Comparison of ENCODE assay signal across 12 cellular contexts in the genomic region with DNA sequence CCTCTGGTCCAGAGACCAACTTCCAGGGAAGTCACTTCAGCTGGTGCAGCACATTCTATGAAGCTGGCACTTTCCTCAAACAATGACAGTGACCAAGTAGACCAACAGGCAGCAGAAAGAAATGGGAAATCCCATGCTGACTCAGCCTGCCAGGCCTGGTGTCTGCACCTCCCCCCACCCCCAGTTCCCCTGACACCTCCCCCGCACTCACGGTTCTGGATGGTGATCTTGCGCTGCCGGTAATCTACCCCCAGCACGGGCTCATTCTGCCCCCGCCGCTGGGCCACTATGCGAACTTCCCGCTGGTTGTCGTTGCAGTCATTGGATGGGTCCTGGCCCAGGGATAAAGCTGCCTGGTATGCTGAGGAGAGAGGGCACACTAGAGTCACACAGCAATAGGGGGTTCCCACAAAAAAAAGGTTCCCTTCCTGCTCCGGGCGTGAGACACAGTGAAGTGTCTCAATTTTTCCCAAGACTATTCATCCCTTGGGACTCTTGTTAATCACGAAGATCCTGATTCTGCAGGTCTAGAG. TPM values are rescaled to one million over a fixed set of nuclear protein-coding genes. Genes with fewer than 3 reads are reported as not detected.
A peak's percentile ranks its signal among the peaks of the same experiment; 100 is the strongest.
DNase-seq lines count a peak whose midpoint lies in the region; ATAC-seq and TF ChIP-seq lines count a peak whose summit lies in the region.
"Had no signal": no experiment of that assay in that cellular context is flagged by ENCODE, and none has a peak within 500 bp of the region (broad histone marks: within the 10 kb centered on the region; RNA-seq: fewer than 3 reads in every experiment).

No MANE protein-coding gene starts in this region.

- peak; percentile 28 for TF ChIP-seq POLR2A in GM15510 (IDR thresholded peaks at IDR 0.05; ENCODE audit: borderline replicate concordance, extremely low read depth, insufficient read length)

- DNase-seq in GM20000 (ENCODE audit: low spot score) (peak; percentile 61), islet precursor cell (peak; percentile 82), HK-2 (ENCODE audit: unreplicated experiment) (no peak), RKO (ENCODE audit: low spot score) (no peak), ureter (ENCODE audit: low spot score) (no peak)
- DNase-seq: NCI-H1092 had no signal

- TF ChIP-seq CTCF in GM20000 (IDR thresholded peaks at IDR 0.05; ENCODE audit: extremely low read depth, missing control alignments): no peak

- peak; percentile 36 for ATAC-seq in HG03439 (IDR thresholded peaks at IDR 0.05; ENCODE audit: unreplicated experiment)
- no peak for ATAC-seq in GM21528 (IDR thresholded peaks at IDR 0.05; ENCODE audit: low FRiP score, unreplicated experiment)
- ATAC-seq: activated naive CD4-positive, alpha-beta T cell treated with anti-CD3 and anti-CD28 coated beads, Interleukin-2, amount 50 U/mL, for 72 hours; SK-N-SH treated with all-trans-retinoic acid at 6 μM for 48 hours had no signal

RNA-seq across cellular contexts. Expression of a gene that starts 16.9 kb away (rescaled TPM):
- total RNA-seq in ureter: 16.3 TPM
- total RNA-seq: activated naive CD4-positive, alpha-beta T cell treated with anti-CD3 and anti-CD28 coated beads, Interleukin-2, amount 50 U/mL, for 72 hours had no signal

RNA-seq across cellular contexts. Expression of a gene that starts 50.1 kb away (rescaled TPM):
- total RNA-seq in ureter: 3.0 TPM
- total RNA-seq: epithelial cell of proximal tubule had no signal

Comparison
In these comparisons a context has a peak if more than half of its experiments do, and no peak if none do; other contexts are left out.
1. DNase-seq: peak in GM20000 (single experiment) and islet precursor cell (single experiment); none in HK-2 (single experiment), RKO (single experiment) and ureter (single experiment).